Comparison of ENCODE assay signal across 17 cellular contexts in genomic region chr13:30881931-30882899, GRCh38. TPM values are rescaled to one million over a fixed set of nuclear protein-coding genes. Genes with fewer than 3 reads are reported as not detected.
DNase-seq lines count a peak whose midpoint lies in the region; ATAC-seq and TF ChIP-seq lines count a peak whose summit lies in the region.
"Had no signal": no experiment of that assay in that cellular context is flagged by ENCODE, and none has a peak within 500 bp of the region (broad histone marks: within the 10 kb centered on the region; RNA-seq: fewer than 3 reads in every experiment).

No MANE protein-coding gene starts in this region.

- H3K4me3 ChIP-seq in adipocyte (ENCODE audit: low read length) (peak overlapping the region; percentile 57), tibial artery (no peak overlapping the region)
- H3K4me3 ChIP-seq: prostate gland had no signal

- TF ChIP-seq CTCF in osteocyte (IDR thresholded peaks at IDR 0.05) = no peak
- no peak for TF ChIP-seq CTCF in tibial artery (IDR thresholded peaks at IDR 0.05)

- H3K4me3 Mint-ChIP-seq in osteocyte (ENCODE audit: unreplicated experiment) = no peak overlapping the region
- no peak overlapping the region for H3K4me3 Mint-ChIP-seq in T-helper 17 cell
- H3K4me3 Mint-ChIP-seq in activated T-cell treated with anti-CD3 and anti-CD28 coated beads, Interleukin-2, amount 50 U/mL, for 4 hours = no peak overlapping the region
- H3K4me3 Mint-ChIP-seq: naive thymus-derived CD4-positive, alpha-beta T cell had no signal

- H3K4me1 ChIP-seq in adipocyte (ENCODE audit: control insufficient read depth, insufficient read depth, low read length) (peaks cover 40% of the 10 kb centered on the region), tibial artery (peaks cover 0 to 53% (median 35%) of the 10 kb centered on the region in 4 donors)
- H3K4me1 ChIP-seq: prostate gland had no signal

- H3K36me3 Mint-ChIP-seq in osteocyte (ENCODE audit: unreplicated experiment) (no peaks in the 10 kb centered on the region), T-helper 17 cell (ENCODE audit: low read depth) (peaks cover 8% of the 10 kb centered on the region)
- no peaks in the 10 kb centered on the region for H3K36me3 Mint-ChIP-seq in activated T-cell treated with anti-CD3 and anti-CD28 coated beads, Interleukin-2, amount 50 U/mL, for 4 hours (ENCODE audit: insufficient read depth)

- intact Hi-C loops in tibial artery (cut with DNase I; ENCODE audit: low total_unique reads) = loop anchor here (2.0 kb wide), 1 partner anchor 13 kb away; no protein-coding TSS in a partner anchor

- peak overlapping the region; percentile 78 for H3K9ac ChIP-seq in adipocyte (ENCODE audit: low read length)

- no peaks in the 10 kb centered on the region for H3K27me3 ChIP-seq in adipocyte (replicated peaks; ENCODE audit: control insufficient read depth, insufficient read depth, low read length)
- H3K27me3 ChIP-seq in tibial artery = no peaks in the 10 kb centered on the region

- H3K4me1 Mint-ChIP-seq in osteocyte (ENCODE audit: unreplicated experiment) (peaks cover 42% of the 10 kb centered on the region), T-helper 17 cell (peaks cover 2% of the 10 kb centered on the region)
- peaks cover 7% of the 10 kb centered on the region for H3K4me1 Mint-ChIP-seq in activated T-cell treated with anti-CD3 and anti-CD28 coated beads, Interleukin-2, amount 50 U/mL, for 4 hours (ENCODE audit: low read depth)

- H3K9me3 ChIP-seq in adipocyte (ENCODE audit: control insufficient read depth, low read length) (no peaks in the 10 kb centered on the region), tibial artery (no peaks in the 10 kb centered on the region), T-helper 17 cell (ENCODE audit: control insufficient read depth, low read length, poor library complexity, severe bottlenecking) (no peaks in the 10 kb centered on the region)
- H3K9me3 ChIP-seq: prostate gland had no signal

- H3K27me3 Mint-ChIP-seq in osteocyte (ENCODE audit: unreplicated experiment) = no peaks in the 10 kb centered on the region
- peaks cover 27% of the 10 kb centered on the region for H3K27me3 Mint-ChIP-seq in T-helper 17 cell
- peaks cover 13% of the 10 kb centered on the region for H3K27me3 Mint-ChIP-seq in activated T-cell treated with anti-CD3 and anti-CD28 coated beads, Interleukin-2, amount 50 U/mL, for 4 hours (ENCODE audit: low read depth)

- DNase-seq in adipocyte (ENCODE audit: low read depth) (no peak), islet precursor cell (peak; percentile 24), osteocyte (ENCODE audit: extremely low spot score, unreplicated experiment) (peak; percentile 44), tibial artery (no peak), T-helper 17 cell (no peak), NCI-H2171 treated with DMSO at 0.1 percent for 48 hours (lab: John Stamatoyannopoulos, UW) (no peak)
- DNase-seq in activated T-cell treated with anti-CD3 and anti-CD28 coated beads, Interleukin-2, amount 50 U/mL, for 4 hours = no peak
- DNase-seq: activated CD4-positive, alpha-beta T cell treated with anti-CD3 and anti-CD28 coated beads for 48 hours; caudate nucleus; DND-41; KG1; naive thymus-derived CD4-positive, alpha-beta T cell; NCI-H1930 had no signal

- H3K27ac Mint-ChIP-seq in osteocyte (ENCODE audit: unreplicated experiment) (peak overlapping the region; percentile 78), T-helper 17 cell (no peak overlapping the region)
- H3K27ac Mint-ChIP-seq: naive thymus-derived CD4-positive, alpha-beta T cell had no signal

- ATAC-seq in T-helper 17 cell = no peak
- no peak for ATAC-seq in HG03354 (IDR thresholded peaks at IDR 0.05; ENCODE audit: poor library complexity, severe bottlenecking, unreplicated experiment)
- no peak for ATAC-seq in activated T-cell treated with anti-CD3 and anti-CD28 coated beads, Interleukin-2, amount 50 U/mL, for 4 hours
- ATAC-seq: naive thymus-derived CD4-positive, alpha-beta T cell had no signal

- H3K36me3 ChIP-seq in adipocyte (ENCODE audit: control insufficient read depth, insufficient read depth, low read length, severe bottlenecking) (no peaks in the 10 kb centered on the region), tibial artery (no peaks in the 10 kb centered on the region)
- H3K36me3 ChIP-seq: prostate gland had no signal

- H3K9me3 Mint-ChIP-seq in osteocyte (ENCODE audit: unreplicated experiment) = peaks cover 5% of the 10 kb centered on the region
- peaks cover 6% of the 10 kb centered on the region for H3K9me3 Mint-ChIP-seq in activated T-cell treated with anti-CD3 and anti-CD28 coated beads, Interleukin-2, amount 50 U/mL, for 4 hours

- H3K27ac ChIP-seq in tibial artery = peak overlapping the region; percentile 92 to 93
- H3K27ac ChIP-seq: prostate gland had no signal

RNA-seq across cellular contexts. Expression of gene MEDAG, which starts 23.9 kb away (rescaled TPM):
- 2.0 and 2.7 TPM in 2 replicates for total RNA-seq in osteocyte
- not detected for total RNA-seq in T-helper 17 cell
- total RNA-seq in activated T-cell treated with anti-CD3 and anti-CD28 coated beads, Interleukin-2, amount 50 U/mL, for 4 hours = not detected
- total RNA-seq: NCI-H460 had no signal

RNA-seq across cellular contexts. Expression of gene TEX26, which starts 50.2 kb away (rescaled TPM):
- not detected in 2 replicates for total RNA-seq in osteocyte
- not detected for total RNA-seq in T-helper 17 cell
- total RNA-seq in activated T-cell treated with anti-CD3 and anti-CD28 coated beads, Interleukin-2, amount 50 U/mL, for 4 hours = not detected
- total RNA-seq: lower leg skin; naive thymus-derived CD4-positive, alpha-beta T cell; NCI-H460; prostate gland had no signal

Comparison
In these comparisons a context has a peak if more than half of its experiments do, and no peak if none do; other contexts are left out.
1. DNase-seq: peak in islet precursor cell (single experiment) and osteocyte (single experiment); none in adipocyte (single experiment), tibial artery (0 of 2), T-helper 17 cell (0 of 3), activated T-cell treated with anti-CD3 and anti-CD28 coated beads, Interleukin-2, amount 50 U/mL, for 4 hours (single experiment) and NCI-H2171 treated with DMSO at 0.1 percent for 48 hours (single experiment).